In genomic region chr17:76307299-76307965, GRCh38 we compare ENCODE assay signal across 22 cellular contexts.
"Had no signal": no experiment of that assay in that cellular context is flagged by ENCODE, and none has a peak within 500 bp of the region (broad histone marks: within the 10 kb centered on the region; RNA-seq: fewer than 3 reads in every experiment).

No MANE protein-coding gene starts in this region.

- H3K27ac Mint-ChIP-seq: activated B cell treated with CpG ODN at 0.5 μM for 24 hours; activated CD4-positive, alpha-beta T cell treated with anti-CD3 and anti-CD28 coated beads for 36 hours; activated naive CD4-positive, alpha-beta T cell treated with anti-CD3 and anti-CD28 coated beads for 36 hours; activated naive CD8-positive, alpha-beta T cell treated with anti-CD3 and anti-CD28 coated beads, Interleukin-2, amount 10 ng/mL, durations not matched to agents 7 days and 5 days; dendritic cell treated with granulocyte-macrophage colony-stimulating factor and Interleukin-4, amounts not matched to agents 40 ng/mL and 50 ng/mL, for 4 days; naive thymus-derived CD4-positive, alpha-beta T cell; progenitor cell of endocrine pancreas; stimulated activated naive CD8-positive, alpha-beta T cell treated with anti-CD3 and anti-CD28 coated beads, Interleukin-15, Interleukin-2, amounts not matched to agents 100 ng/mL and 50 ng/mL, for 24 hours; T-helper 17 cell had no signal

- H3K27me3 Mint-ChIP-seq: activated B cell treated with CpG ODN at 0.5 μM for 24 hours; activated CD4-positive, alpha-beta T cell treated with anti-CD3 and anti-CD28 coated beads for 36 hours; activated naive CD8-positive, alpha-beta T cell treated with anti-CD3 and anti-CD28 coated beads, Interleukin-2, amount 10 ng/mL, durations not matched to agents 7 days and 5 days; naive thymus-derived CD4-positive, alpha-beta T cell; progenitor cell of endocrine pancreas; stimulated activated naive CD8-positive, alpha-beta T cell treated with anti-CD3 and anti-CD28 coated beads, Interleukin-15, Interleukin-2, amounts not matched to agents 100 ng/mL and 50 ng/mL, for 24 hours; T-helper 17 cell had no signal

- H3K9me3 Mint-ChIP-seq: activated B cell treated with CpG ODN at 0.5 μM for 24 hours; activated naive CD4-positive, alpha-beta T cell treated with anti-CD3 and anti-CD28 coated beads for 36 hours; activated naive CD8-positive, alpha-beta T cell treated with anti-CD3 and anti-CD28 coated beads, Interleukin-2, amount 10 ng/mL, durations not matched to agents 7 days and 5 days; dendritic cell treated with granulocyte-macrophage colony-stimulating factor and Interleukin-4, amounts not matched to agents 40 ng/mL and 50 ng/mL, for 4 days; neural crest cell; stimulated activated naive CD8-positive, alpha-beta T cell treated with anti-CD3 and anti-CD28 coated beads, Interleukin-15, Interleukin-2, amounts not matched to agents 100 ng/mL and 50 ng/mL, for 24 hours had no signal

- ATAC-seq: activated CD4-positive, alpha-beta T cell treated with anti-CD3 and anti-CD28 coated beads for 36 hours; foreskin keratinocyte; naive thymus-derived CD4-positive, alpha-beta T cell; T-helper 17 cell had no signal

- H3K4me1 Mint-ChIP-seq: activated CD4-positive, alpha-beta T cell treated with anti-CD3 and anti-CD28 coated beads for 36 hours; naive thymus-derived CD4-positive, alpha-beta T cell had no signal

- DNase-seq: activated B cell treated with CpG ODN at 0.5 μM for 24 hours; activated CD4-positive, alpha-beta T cell treated with anti-CD3 and anti-CD28 coated beads for 36 hours; activated CD4-positive, alpha-beta T cell treated with anti-CD3 and anti-CD28 coated beads, Interleukin-2, amount 50 U/mL, for 48 hours; activated CD8-positive, alpha-beta memory T cell treated with anti-CD3 and anti-CD28 coated beads, Interleukin-2, amount 50 U/mL, for 48 hours; activated effector memory CD4-positive, alpha-beta T cell treated with Interleukin-2 at 50 U/mL for 16 hours; activated naive CD4-positive, alpha-beta T cell treated with anti-CD3 and anti-CD28 coated beads for 36 hours; activated naive CD8-positive, alpha-beta T cell treated with anti-CD3 and anti-CD28 coated beads, Interleukin-2, amount 10 ng/mL, durations not matched to agents 7 days and 5 days; activated T-cell treated with anti-CD3 and anti-CD28 coated beads, Interleukin-2, amount 50 U/mL, for 48 hours; amniotic stem cell; effector CD4-positive, alpha-beta T cell; erythroblast; foreskin keratinocyte; naive thymus-derived CD4-positive, alpha-beta T cell; occipital lobe; retina; stimulated activated CD4-positive, alpha-beta T cell treated with anti-CD3 and anti-CD28 coated beads, Interleukin-12 subunit alpha, Interleukin-12 subunit beta, amount 100 ng/mL, for 4 hours; stimulated activated CD4-positive, alpha-beta T cell treated with anti-CD3 and anti-CD28 coated beads, Interleukin-4, amount 100 ng/mL, for 4 hours; T-helper 17 cell had no signal

- H3K4me3 Mint-ChIP-seq: activated B cell treated with CpG ODN at 0.5 μM for 24 hours; activated CD4-positive, alpha-beta T cell treated with anti-CD3 and anti-CD28 coated beads for 36 hours; activated naive CD4-positive, alpha-beta T cell treated with anti-CD3 and anti-CD28 coated beads for 36 hours; activated naive CD8-positive, alpha-beta T cell treated with anti-CD3 and anti-CD28 coated beads, Interleukin-2, amount 10 ng/mL, durations not matched to agents 7 days and 5 days; dendritic cell treated with granulocyte-macrophage colony-stimulating factor and Interleukin-4, amounts not matched to agents 40 ng/mL and 50 ng/mL, for 4 days; naive thymus-derived CD4-positive, alpha-beta T cell; neural crest cell; stimulated activated naive CD8-positive, alpha-beta T cell treated with anti-CD3 and anti-CD28 coated beads, Interleukin-15, Interleukin-2, amounts not matched to agents 100 ng/mL and 50 ng/mL, for 24 hours; T-helper 17 cell had no signal
